Comparison of ENCODE assay signal across 22 cellular contexts in genomic region chr6:12709556-12709955, GRCh38. TPM values are rescaled to one million over a fixed set of nuclear protein-coding genes. Genes with fewer than 3 reads are reported as not detected.
A peak's percentile ranks its signal among the peaks of the same experiment; 100 is the strongest.
DNase-seq lines count a peak whose midpoint lies in the region; ATAC-seq and TF ChIP-seq lines count a peak whose summit lies in the region.
"Had no signal": no experiment of that assay in that cellular context is flagged by ENCODE, and none has a peak within 500 bp of the region (broad histone marks: within the 10 kb centered on the region; RNA-seq: fewer than 3 reads in every experiment).

No MANE protein-coding gene starts in this region.

- no peaks in the 10 kb centered on the region for H3K36me3 Mint-ChIP-seq in stimulated activated effector memory CD8-positive, alpha-beta T cell treated with anti-CD3 and anti-CD28 coated beads, Interleukin-12 subunit alpha, Interleukin-12 subunit beta, amount 100 ng/mL, for 72 hours
- H3K36me3 Mint-ChIP-seq: CD4-positive, alpha-beta memory T cell had no signal

- peaks cover 6% of the 10 kb centered on the region for H3K4me1 ChIP-seq in mesodermal cell (ENCODE audit: control insufficient read depth, insufficient read depth, low read length, poor library complexity, severe bottlenecking)
- H3K4me1 ChIP-seq in gastrocnemius medialis, result no peaks in the 10 kb centered on the region
- no peaks in the 10 kb centered on the region for H3K4me1 ChIP-seq in esophagus muscularis mucosa
- H3K4me1 ChIP-seq: BLaER1 treated with 17β-estradiol and CSF1 and Interleukin-3, amounts not matched to agents 10 nM and 100 nM; SJSA1 had no signal

- in situ Hi-C loops in gastrocnemius medialis (cut with MboI; ENCODE audit: low sequenced_read_pairs in 4 of 4), result no loop called here

- no peak overlapping the region for H3K27ac Mint-ChIP-seq in stimulated activated effector memory CD8-positive, alpha-beta T cell treated with anti-CD3 and anti-CD28 coated beads, Interleukin-12 subunit alpha, Interleukin-12 subunit beta, amount 100 ng/mL, for 72 hours
- H3K27ac Mint-ChIP-seq: CD4-positive, alpha-beta memory T cell had no signal

- no peak overlapping the region for H3K4me3 Mint-ChIP-seq in stimulated activated effector memory CD8-positive, alpha-beta T cell treated with anti-CD3 and anti-CD28 coated beads, Interleukin-12 subunit alpha, Interleukin-12 subunit beta, amount 100 ng/mL, for 72 hours
- H3K4me3 Mint-ChIP-seq: CD4-positive, alpha-beta memory T cell; H9 had no signal

- TF ChIP-seq CTCF in gastrocnemius medialis (IDR thresholded peaks at IDR 0.05 in 4 of 5, conservative IDR thresholded peaks at IDR 0.05 in 1 of 5) (no peak), esophagus muscularis mucosa (IDR thresholded peaks at IDR 0.05) (no peak)

- intact Hi-C loops in gastrocnemius medialis (cut with DNase I; ENCODE audit: low total_unique reads), result no loop called here
- intact Hi-C loops in esophagus muscularis mucosa (cut with DNase I), result no loop called here

- no peaks in the 10 kb centered on the region for H3K9me3 Mint-ChIP-seq in stimulated activated effector memory CD8-positive, alpha-beta T cell treated with anti-CD3 and anti-CD28 coated beads, Interleukin-12 subunit alpha, Interleukin-12 subunit beta, amount 100 ng/mL, for 72 hours
- H3K9me3 Mint-ChIP-seq: H9 had no signal

- no peaks in the 10 kb centered on the region for H3K36me3 ChIP-seq in mesodermal cell (ENCODE audit: control insufficient read depth, insufficient read depth, low read length)
- H3K36me3 ChIP-seq in gastrocnemius medialis, result no peaks in the 10 kb centered on the region
- H3K36me3 ChIP-seq in esophagus muscularis mucosa, result no peaks in the 10 kb centered on the region
- H3K36me3 ChIP-seq: BLaER1 treated with 17β-estradiol and CSF1 and Interleukin-3, amounts not matched to agents 10 nM and 100 nM; SJSA1 had no signal

- no peak for TF ChIP-seq POLR2A in gastrocnemius medialis (IDR thresholded peaks at IDR 0.05)
- TF ChIP-seq POLR2A in esophagus muscularis mucosa (IDR thresholded peaks at IDR 0.05; ENCODE audit: low read depth), result no peak

- peaks cover 0 to 3% (median 0%) of the 10 kb centered on the region in 3 donors for H3K27me3 ChIP-seq in gastrocnemius medialis
- peaks cover 0 to 6% (median 0%) of the 10 kb centered on the region in 4 donors for H3K27me3 ChIP-seq in esophagus muscularis mucosa
- H3K27me3 ChIP-seq: BLaER1 treated with 17β-estradiol and CSF1 and Interleukin-3, amounts not matched to agents 10 nM and 100 nM had no signal

- TF ChIP-seq EP300 in esophagus muscularis mucosa (IDR thresholded peaks at IDR 0.05), result no peak

- H3K4me3 ChIP-seq in mesodermal cell (ENCODE audit: extremely low read depth, insufficient read depth, low read length, poor library complexity, severe bottlenecking) (no peak overlapping the region), gastrocnemius medialis (no peak overlapping the region), esophagus muscularis mucosa (no peak overlapping the region)
- H3K4me3 ChIP-seq: BLaER1 treated with 17β-estradiol and CSF1 and Interleukin-3, amounts not matched to agents 10 nM and 100 nM; SJSA1 had no signal

- DNase-seq in EL (peak; percentile 31), NCI-H226 (peak; percentile 17), gastrocnemius medialis (no peak), esophagus muscularis mucosa (ENCODE audit: extremely low spot score) (no peak)
- no peak for DNase-seq in stimulated activated effector memory CD8-positive, alpha-beta T cell treated with anti-CD3 and anti-CD28 coated beads, Interleukin-12 subunit alpha, Interleukin-12 subunit beta, amount 100 ng/mL, for 72 hours (ENCODE audit: low spot score in 2 of 2)
- DNase-seq: CD4-positive, alpha-beta memory T cell; GDM1; H9; KG1; MV-4-11; NCI-H1105 treated with DMSO at 0.1 percent for 48 hours; NCI-H1694; NCI-H2081; NCI-H526 treated with DMSO at 0.1 percent for 48 hours; OCI-M1 had no signal

- H3K27ac ChIP-seq in mesodermal cell (ENCODE audit: low read depth, low read length, severe bottlenecking), result peak overlapping the region; percentile 83
- H3K27ac ChIP-seq in gastrocnemius medialis, result no peak overlapping the region
- no peak overlapping the region for H3K27ac ChIP-seq in esophagus muscularis mucosa (replicated peaks in 1 of 4)
- H3K27ac ChIP-seq: BLaER1 treated with 17β-estradiol and CSF1 and Interleukin-3, amounts not matched to agents 10 nM and 100 nM; HL-60; SJSA1 had no signal

- no peaks in the 10 kb centered on the region for H3K9me3 ChIP-seq in mesodermal cell (ENCODE audit: control insufficient read depth, low read length)
- no peaks in the 10 kb centered on the region for H3K9me3 ChIP-seq in gastrocnemius medialis
- no peaks in the 10 kb centered on the region for H3K9me3 ChIP-seq in esophagus muscularis mucosa
- H3K9me3 ChIP-seq: BLaER1 treated with 17β-estradiol and CSF1 and Interleukin-3, amounts not matched to agents 10 nM and 100 nM; SJSA1 had no signal

- ATAC-seq in gastrocnemius medialis (no peak), HG02938 (IDR thresholded peaks at IDR 0.05; ENCODE audit: unreplicated experiment) (no peak)
- ATAC-seq in stimulated activated effector memory CD8-positive, alpha-beta T cell treated with anti-CD3 and anti-CD28 coated beads, Interleukin-12 subunit alpha, Interleukin-12 subunit beta, amount 100 ng/mL, for 72 hours, result no peak
- ATAC-seq: Right ventricle myocardium inferior had no signal

- H3K4me1 Mint-ChIP-seq in stimulated activated effector memory CD8-positive, alpha-beta T cell treated with anti-CD3 and anti-CD28 coated beads, Interleukin-12 subunit alpha, Interleukin-12 subunit beta, amount 100 ng/mL, for 72 hours, result no peaks in the 10 kb centered on the region
- H3K4me1 Mint-ChIP-seq: CD4-positive, alpha-beta memory T cell had no signal

RNA-seq across cellular contexts. Expression of gene PHACTR1, which starts 7.0 kb away (rescaled TPM):
- 6.9 TPM for polyA plus RNA-seq in mesodermal cell (2013, experiment 1 of 2)
- 6.4 TPM for polyA plus RNA-seq in mesodermal cell (2013, experiment 2 of 2)
- under 1 TPM; 0.07 to 0.82 (median 0.21) TPM for total RNA-seq in gastrocnemius medialis
- 1 to 10 TPM in 3 of 4 donors, under 1 TPM in 1; 0.83 to 4.2 (median 3.1) TPM for total RNA-seq in esophagus muscularis mucosa
- total RNA-seq: HT-29 had no signal

Comparison
In these comparisons a context has a peak if more than half of its experiments do, and no peak if none do; other contexts are left out.
1. DNase-seq: peak in EL (single experiment) and NCI-H226 (single experiment); none in gastrocnemius medialis (0 of 2), esophagus muscularis mucosa (single experiment) and stimulated activated effector memory CD8-positive, alpha-beta T cell treated with anti-CD3 and anti-CD28 coated beads, Interleukin-12 subunit alpha, Interleukin-12 subunit beta, amount 100 ng/mL, for 72 hours (0 of 2).